ENCODE assay signal across 22 cellular contexts in the genomic region with DNA sequence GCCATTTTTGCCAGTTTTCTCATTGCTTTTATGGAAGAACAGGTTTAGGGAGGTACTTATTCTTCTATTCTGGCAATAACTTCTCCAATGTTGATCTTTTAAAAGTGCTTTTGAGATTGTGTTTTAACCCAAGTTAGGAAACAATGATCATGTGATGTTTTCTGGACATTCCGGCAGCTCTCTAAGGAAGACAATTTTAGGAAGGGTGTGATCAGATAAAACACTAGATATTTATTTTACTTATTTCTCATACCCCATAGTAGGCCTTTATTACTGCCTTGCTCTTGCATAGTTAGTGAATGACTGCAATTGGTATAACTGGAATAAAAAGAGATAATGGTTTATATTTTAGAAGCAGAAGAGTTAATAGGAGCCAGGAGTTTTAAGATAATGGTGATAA.
A peak's percentile ranks its signal among the peaks of the same experiment; 100 is the strongest.
DNase-seq lines count a peak whose midpoint lies in the region; ATAC-seq and TF ChIP-seq lines count a peak whose summit lies in the region.
"Had no signal": no experiment of that assay in that cellular context is flagged by ENCODE, and none has a peak within 500 bp of the region (broad histone marks: within the 10 kb centered on the region; RNA-seq: fewer than 3 reads in every experiment).

No MANE protein-coding gene starts in this region.

- peaks cover 28% of the 10 kb centered on the region for H3K4me1 Mint-ChIP-seq in type B pancreatic cell (ENCODE audit: unreplicated experiment)

- peaks cover 8% of the 10 kb centered on the region for H3K9me3 Mint-ChIP-seq in type B pancreatic cell
- H3K9me3 Mint-ChIP-seq: CD8-positive, alpha-beta memory T cell had no signal

- H3K4me2 ChIP-seq in parathyroid adenoma (ENCODE audit: low read length), result no peak overlapping the region
- H3K4me2 ChIP-seq: BLaER1 treated with 17β-estradiol and CSF1 and Interleukin-3, amounts not matched to agents 10 nM and 100 nM; KMS-11 had no signal

- H3K4me3 ChIP-seq in heart right ventricle (no peak overlapping the region), left lung (no peak overlapping the region), parathyroid adenoma (ENCODE audit: low read depth, low read length) (no peak overlapping the region), vagina (no peak overlapping the region)
- H3K4me3 ChIP-seq: BLaER1 treated with 17β-estradiol and CSF1 and Interleukin-3, amounts not matched to agents 10 nM and 100 nM; SJCRH30 had no signal

- TF ChIP-seq CTCF in heart right ventricle (IDR thresholded peaks at IDR 0.05) (no peak), left lung (IDR thresholded peaks at IDR 0.05) (no peak), parathyroid adenoma (IDR thresholded peaks at IDR 0.05) (no peak), vagina (IDR thresholded peaks at IDR 0.05) (no peak), type B pancreatic cell (conservative IDR thresholded peaks at IDR 0.05) (no peak)

- no peak overlapping the region for H3K9ac ChIP-seq in parathyroid adenoma
- H3K9ac ChIP-seq: BLaER1 treated with 17β-estradiol and CSF1 and Interleukin-3, amounts not matched to agents 10 nM and 100 nM; KMS-11 had no signal

- DNase-seq in heart right ventricle (no peak), Right ventricle myocardium superior (no peak), left lung (no peak), vagina (ENCODE audit: extremely low spot score in 2 of 2) (no peak), type B pancreatic cell (ENCODE audit: extremely low spot score, unreplicated experiment) (no peak), NCI-H524 (lab: John Stamatoyannopoulos, UW) (no peak)
- DNase-seq: 8988T; Calu3; CD8-positive, alpha-beta memory T cell; GDM1; NCI-H1105; NCI-H146; NCI-H2029; NCI-H2227 treated with DMSO at 0.1 percent for 48 hours; NCI-H510A; NCI-H774; NK-92 treated with Interleukin-12 subunit alpha and Interleukin-12 subunit beta, amount 100 ng/mL, for 24 hours; SJCRH30 had no signal

- intact Hi-C loops in heart right ventricle (cut with DNase I) (loop anchor here in 1 of 10 donors (2.0 kb wide), 1 partner anchor 33 kb away; no protein-coding TSS in a partner anchor), Right ventricle myocardium superior (cut with DNase I) (no loop called here), left lung (cut with DNase I) (no loop called here), vagina (cut with DNase I) (no loop called here)

- H3K4me1 ChIP-seq in heart right ventricle (peaks cover 0 to 47% (median 12%) of the 10 kb centered on the region in 9 donors), left lung (peaks cover 9 to 15% of the 10 kb centered on the region in 2 donors), parathyroid adenoma (no peaks in the 10 kb centered on the region), vagina (peaks cover 11% of the 10 kb centered on the region)

- no peaks in the 10 kb centered on the region for H3K36me3 Mint-ChIP-seq in type B pancreatic cell
- H3K36me3 Mint-ChIP-seq: CD8-positive, alpha-beta memory T cell had no signal

- H2AFZ ChIP-seq in parathyroid adenoma, result no peak overlapping the region

- H3K9me3 ChIP-seq in heart right ventricle, result no peaks in the 10 kb centered on the region
- no peaks in the 10 kb centered on the region for H3K9me3 ChIP-seq in left lung
- H3K9me3 ChIP-seq in parathyroid adenoma (ENCODE audit: control insufficient read depth, low read length), result no peaks in the 10 kb centered on the region
- no peaks in the 10 kb centered on the region for H3K9me3 ChIP-seq in vagina
- H3K9me3 ChIP-seq: SJCRH30 had no signal

- H3K27ac Mint-ChIP-seq in type B pancreatic cell, result no peak overlapping the region

- whole genome bisulfite sequencing in heart right ventricle, 2 donors, result 57 to 85% methylated on average over 1 of the region's 1 CpG

- H3K4me3 Mint-ChIP-seq in type B pancreatic cell, result no peak overlapping the region
- H3K4me3 Mint-ChIP-seq: CD8-positive, alpha-beta memory T cell had no signal

- H3K79me2 ChIP-seq in parathyroid adenoma, result no peaks in the 10 kb centered on the region

- TF ChIP-seq POLR2A in vagina (IDR thresholded peaks at IDR 0.05), result no peak

- peak overlapping the region in 7 of 10 donors; percentile 20 to 71 (median 62) for H3K27ac ChIP-seq in heart right ventricle
- peak overlapping the region; percentile 6 to 53 for H3K27ac ChIP-seq in left lung
- peak overlapping the region; percentile 19 for H3K27ac ChIP-seq in parathyroid adenoma
- H3K27ac ChIP-seq in vagina, result peak overlapping the region; percentile 47
- H3K27ac ChIP-seq: BLaER1 treated with 17β-estradiol and CSF1 and Interleukin-3, amounts not matched to agents 10 nM and 100 nM; KMS-11; SJCRH30 had no signal

- H3K36me3 ChIP-seq in heart right ventricle (no peaks in the 10 kb centered on the region), left lung (no peaks in the 10 kb centered on the region), parathyroid adenoma (ENCODE audit: control insufficient read depth, insufficient read depth, low read length) (no peaks in the 10 kb centered on the region), vagina (no peaks in the 10 kb centered on the region)
- H3K36me3 ChIP-seq: BLaER1 treated with 17β-estradiol and CSF1 and Interleukin-3, amounts not matched to agents 10 nM and 100 nM; SJCRH30 had no signal

- no peaks in the 10 kb centered on the region for H3K27me3 ChIP-seq in heart right ventricle
- no peaks in the 10 kb centered on the region for H3K27me3 ChIP-seq in left lung
- no peaks in the 10 kb centered on the region for H3K27me3 ChIP-seq in parathyroid adenoma (ENCODE audit: control insufficient read depth, insufficient read depth, low read length)
- no peaks in the 10 kb centered on the region for H3K27me3 ChIP-seq in vagina
- H3K27me3 ChIP-seq: BLaER1 treated with 17β-estradiol and CSF1 and Interleukin-3, amounts not matched to agents 10 nM and 100 nM; SJCRH30 had no signal

- ATAC-seq in heart right ventricle (peak in 5 of 8 donors; percentile 51 to 81 (median 71)), Right ventricle myocardium superior (ENCODE audit: poor library complexity) (no peak), left lung (peak; percentile 24)
- ATAC-seq: HCT116 had no signal

- H3K27me3 Mint-ChIP-seq in type B pancreatic cell, result no peaks in the 10 kb centered on the region
- H3K27me3 Mint-ChIP-seq: CD8-positive, alpha-beta memory T cell had no signal
